In genomic region chr14:59919582-59920377, GRCh38 we compare ENCODE assay signal across 7 cellular contexts. TPM values are rescaled to one million over a fixed set of nuclear protein-coding genes. Genes with fewer than 3 reads are reported as not detected.
DNase-seq lines count a peak whose midpoint lies in the region; ATAC-seq lines count a peak whose summit lies in the region.

TSS of gene LRRC9 (plus strand) at chr14:59920144.

- intact Hi-C loops in cardiac septum (cut with DNase I): no loop called here

- ATAC-seq in GM19351 (IDR thresholded peaks at IDR 0.05; ENCODE audit: unreplicated experiment) (peak; percentile 18), GM18858 (IDR thresholded peaks at IDR 0.05; ENCODE audit: unreplicated experiment) (no peak)

- DNase-seq in NCI-H2029 (lab: John Stamatoyannopoulos, UW): peak; percentile 70
- peak; percentile 8 for DNase-seq in activated gamma-delta T cell treated with anti-CD3 and anti-CD28 coated beads, Interleukin-2, amount 50 U/mL, for 16 hours (ENCODE audit: low read depth)
- DNase-seq in cardiac septum (ENCODE audit: low spot score): peak; percentile 75
- peak; percentile 27 for DNase-seq in occipital lobe (lab: John Stamatoyannopoulos, UW)
- DNase-seq in activated CD4-positive, CD25-positive, alpha-beta regulatory T cell treated with anti-CD3 and anti-CD28 coated beads, Interleukin-2, amount 50 U/mL, for 72 hours: no peak

RNA-seq across cellular contexts. Expression of gene LRRC9, which starts in this region (rescaled TPM):
- 0.24 TPM for total RNA-seq in cardiac septum
- 2.3 TPM for total RNA-seq in occipital lobe

Comparison
In these comparisons a context has a peak if more than half of its experiments do, and no peak if none do; other contexts are left out.
1. Peak in DNase-seq in cardiac septum; RNA of the gene not detected or under 1 TPM.